20 cellular contexts compared by ENCODE assay signal in the genomic region with DNA sequence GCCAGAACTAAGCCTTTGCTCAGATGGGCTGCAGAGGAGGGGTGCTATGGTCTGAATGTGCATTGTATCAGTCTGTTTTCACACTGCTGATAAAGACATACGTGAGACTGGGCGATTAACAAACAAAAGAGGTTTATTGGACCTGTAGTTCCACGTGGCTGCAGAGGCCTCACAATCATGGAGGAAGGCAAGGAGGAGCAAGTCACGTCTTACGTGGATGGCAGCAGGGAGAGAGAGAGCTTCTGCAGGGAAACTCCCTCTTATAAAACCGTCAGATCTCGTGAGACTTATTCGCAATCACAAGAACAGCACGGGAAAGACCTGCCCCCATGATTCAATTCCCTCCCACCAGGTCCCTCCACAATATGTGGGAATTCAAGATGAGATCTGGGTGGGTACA. TPM values are rescaled to one million over a fixed set of nuclear protein-coding genes. Genes with fewer than 3 reads are reported as not detected.
A peak's percentile ranks its signal among the peaks of the same experiment; 100 is the strongest.
DNase-seq lines count a peak whose midpoint lies in the region; ATAC-seq lines count a peak whose summit lies in the region.
"Had no signal": no experiment of that assay in that cellular context is flagged by ENCODE, and none has a peak within 500 bp of the region (broad histone marks: within the 10 kb centered on the region; RNA-seq: fewer than 3 reads in every experiment).

No MANE protein-coding gene starts in this region.

- H3K27ac ChIP-seq in BLaER1 (peak overlapping the region; percentile 70), mesenchymal stem cell (ENCODE audit: low read length, poor library complexity, severe bottlenecking) (no peak overlapping the region)
- H3K27ac ChIP-seq: 22Rv1 had no signal

- H3K36me3 Mint-ChIP-seq in T-helper 2 cell treated with Interferon-gamma antibody and Interleukin-4, amounts not matched to agents 5 μg/mL and 100 μg/mL, for 36 hours (ENCODE audit: low read depth), result peaks cover 13% of the 10 kb centered on the region
- peaks cover 10% of the 10 kb centered on the region for H3K36me3 Mint-ChIP-seq in activated naive CD8-positive, alpha-beta T cell treated with anti-CD3 and anti-CD28 coated beads, Interleukin-2, amount 10 ng/mL, durations not matched to agents 7 days and 5 days
- peaks cover 0 to 4% (median 0%) of the 10 kb centered on the region in 3 donors for H3K36me3 Mint-ChIP-seq in immature natural killer cell

- no peak overlapping the region for H3K4me3 ChIP-seq in BLaER1
- H3K4me3 ChIP-seq in mesenchymal stem cell (ENCODE audit: insufficient read depth in 1 of 2, low read depth in 1 of 2, low read length in 2 of 2), result no peak overlapping the region

- H2BK120ac ChIP-seq in mesenchymal stem cell (ENCODE audit: low read depth, low read length), result no peak overlapping the region

- no peak overlapping the region for H3K4ac ChIP-seq in mesenchymal stem cell (ENCODE audit: low read depth in 1 of 2, low read length in 2 of 2)

- no peak overlapping the region for H2BK15ac ChIP-seq in mesenchymal stem cell (ENCODE audit: low read depth, poor library complexity, severe bottlenecking)

- H2AK5ac ChIP-seq in mesenchymal stem cell (ENCODE audit: low read length, severe bottlenecking), result no peak overlapping the region

- no peak for ATAC-seq in activated naive CD8-positive, alpha-beta T cell treated with anti-CD3 and anti-CD28 coated beads, Interleukin-2, amount 10 ng/mL, durations not matched to agents 7 days and 5 days (ENCODE audit: low read depth)
- ATAC-seq: HepG2 had no signal

- peaks cover 6% of the 10 kb centered on the region; the same call in 1 of the 2 replicates for H3K36me3 ChIP-seq in BLaER1
- peaks cover 0 to 7% of the 10 kb centered on the region in 2 experiments for H3K36me3 ChIP-seq in mesenchymal stem cell (ENCODE audit: control insufficient read depth in 1 of 2, insufficient read depth in 2 of 2, low read depth in 1 of 2, low read length in 2 of 2)

- H4K20me1 ChIP-seq in BLaER1, result peaks cover 9% of the 10 kb centered on the region

- H3K9me3 Mint-ChIP-seq in T-helper 2 cell treated with Interferon-gamma antibody and Interleukin-4, amounts not matched to agents 5 μg/mL and 100 μg/mL, for 36 hours, result peaks cover 1% of the 10 kb centered on the region
- H3K9me3 Mint-ChIP-seq in activated naive CD8-positive, alpha-beta T cell treated with anti-CD3 and anti-CD28 coated beads, Interleukin-2, amount 10 ng/mL, durations not matched to agents 7 days and 5 days, result no peaks in the 10 kb centered on the region
- no peaks in the 10 kb centered on the region for H3K9me3 Mint-ChIP-seq in immature natural killer cell

- peak overlapping the region; percentile 77 for H3K27ac Mint-ChIP-seq in T-helper 2 cell treated with Interferon-gamma antibody and Interleukin-4, amounts not matched to agents 5 μg/mL and 100 μg/mL, for 36 hours
- H3K27ac Mint-ChIP-seq in activated naive CD8-positive, alpha-beta T cell treated with anti-CD3 and anti-CD28 coated beads, Interleukin-2, amount 10 ng/mL, durations not matched to agents 7 days and 5 days, result peak overlapping the region; percentile 94
- H3K27ac Mint-ChIP-seq in immature natural killer cell, result peak overlapping the region in 5 of 6 donors; percentile 20 to 91 (median 76)

- WGBS in mesenchymal stem cell, result 86% methylated on average over 5 of the region's 9 CpGs

- H3K4me2 ChIP-seq in BLaER1 (peak overlapping the region; percentile 61; the same call in 1 of the 2 replicates), mesenchymal stem cell (ENCODE audit: low read length, poor library complexity, severe bottlenecking) (no peak overlapping the region)

- H4K8ac ChIP-seq in mesenchymal stem cell (ENCODE audit: low read length), result no peak overlapping the region

- H3K27me3 ChIP-seq in BLaER1 (no peaks in the 10 kb centered on the region), mesenchymal stem cell (ENCODE audit: control insufficient read depth in 1 of 2, insufficient read depth in 1 of 2, low read length in 2 of 2) (no peaks in the 10 kb centered on the region)

- no peak overlapping the region for H4K91ac ChIP-seq in mesenchymal stem cell (ENCODE audit: low read length)

- no peak overlapping the region for H2AFZ ChIP-seq in mesenchymal stem cell (ENCODE audit: low read depth, low read length)

- DNase-seq in T-helper 2 cell treated with Interferon-gamma antibody and Interleukin-4, amounts not matched to agents 5 μg/mL and 100 μg/mL, for 36 hours (ENCODE audit: low spot score), result no peak
- DNase-seq in T-helper 2 cell, result no peak
- DNase-seq in activated naive CD8-positive, alpha-beta T cell treated with anti-CD3 and anti-CD28 coated beads, Interleukin-2, amount 10 ng/mL, durations not matched to agents 7 days and 5 days, result no peak
- DNase-seq in immature natural killer cell, result no peak
- no peak for DNase-seq in DMS79 treated with DMSO at 0.1 percent for 48 hours (lab: John Stamatoyannopoulos, UW)
- no peak for DNase-seq in UCSD-AML1 (lab: John Stamatoyannopoulos, UW; ENCODE audit: unreplicated experiment)
- no peak for DNase-seq in mesenchymal stem cell
- DNase-seq: AML-193; CD4-positive, alpha-beta memory T cell; DMS153; GF-D8; NCI-H1417; NCI-H1930; NCI-H345; NCI-H524 treated with DMSO at 0.1 percent for 48 hours; RPMI8226; SHP77 treated with DMSO at 0.1 percent for 48 hours had no signal

- no peak overlapping the region for H3K9ac ChIP-seq in BLaER1
- no peak overlapping the region for H3K9ac ChIP-seq in mesenchymal stem cell (ENCODE audit: low read length)

- H3K9me3 ChIP-seq in BLaER1 (no peaks in the 10 kb centered on the region), mesenchymal stem cell (ENCODE audit: control insufficient read depth, low read length) (no peaks in the 10 kb centered on the region)

- no peak overlapping the region for H3K18ac ChIP-seq in mesenchymal stem cell (ENCODE audit: low read depth in 1 of 2, low read length in 2 of 2)

- H2BK12ac ChIP-seq in mesenchymal stem cell (ENCODE audit: low read length in 2 of 2), result no peak overlapping the region

- H3K23ac ChIP-seq in mesenchymal stem cell (ENCODE audit: low read length in 2 of 2), result no peak overlapping the region

- H2BK5ac ChIP-seq in mesenchymal stem cell (ENCODE audit: low read depth, low read length, poor library complexity, severe bottlenecking), result no peak overlapping the region

- POLR2A ChIA-PET in activated naive CD8-positive, alpha-beta T cell treated with anti-CD3 and anti-CD28 coated beads, Interleukin-2, amount 10 ng/mL, durations not matched to agents 7 days and 5 days (lab: Charles Lee), result interaction anchor here (0.7 to 1.3 kb wide), 2 partner anchors 10 to 223 kb away, joined by 3 to 15 read pairs; a partner anchor contains a TSS

- H3K4me1 ChIP-seq in BLaER1 (peaks cover 33% of the 10 kb centered on the region), mesenchymal stem cell (ENCODE audit: control insufficient read depth, insufficient read depth, low read depth, low read length) (peaks cover 14% of the 10 kb centered on the region)

- no peaks in the 10 kb centered on the region for H3K27me3 Mint-ChIP-seq in T-helper 2 cell treated with Interferon-gamma antibody and Interleukin-4, amounts not matched to agents 5 μg/mL and 100 μg/mL, for 36 hours (ENCODE audit: low read depth)
- peaks cover 2% of the 10 kb centered on the region for H3K27me3 Mint-ChIP-seq in activated naive CD8-positive, alpha-beta T cell treated with anti-CD3 and anti-CD28 coated beads, Interleukin-2, amount 10 ng/mL, durations not matched to agents 7 days and 5 days
- peaks cover 5 to 16% (median 8%) of the 10 kb centered on the region in 3 donors for H3K27me3 Mint-ChIP-seq in immature natural killer cell (ENCODE audit: low read depth in 3 of 3)
- H3K27me3 Mint-ChIP-seq: CD4-positive, alpha-beta memory T cell had no signal

- H3K4me1 Mint-ChIP-seq in T-helper 2 cell treated with Interferon-gamma antibody and Interleukin-4, amounts not matched to agents 5 μg/mL and 100 μg/mL, for 36 hours (ENCODE audit: low read depth), result peaks cover 17% of the 10 kb centered on the region
- H3K4me1 Mint-ChIP-seq in activated naive CD8-positive, alpha-beta T cell treated with anti-CD3 and anti-CD28 coated beads, Interleukin-2, amount 10 ng/mL, durations not matched to agents 7 days and 5 days, result peaks cover 25% of the 10 kb centered on the region
- H3K4me1 Mint-ChIP-seq in immature natural killer cell, result peaks cover 26 to 33% of the 10 kb centered on the region in 2 donors

- H3K14ac ChIP-seq in mesenchymal stem cell (ENCODE audit: low read length in 2 of 2), result no peak overlapping the region

- peaks cover 16% of the 10 kb centered on the region for H3K79me1 ChIP-seq in mesenchymal stem cell (replicated peaks; ENCODE audit: low read length, poor library complexity, severe bottlenecking)

- H3K4me3 Mint-ChIP-seq in T-helper 2 cell treated with Interferon-gamma antibody and Interleukin-4, amounts not matched to agents 5 μg/mL and 100 μg/mL, for 36 hours, result no peak overlapping the region
- H3K4me3 Mint-ChIP-seq in activated naive CD8-positive, alpha-beta T cell treated with anti-CD3 and anti-CD28 coated beads, Interleukin-2, amount 10 ng/mL, durations not matched to agents 7 days and 5 days, result no peak overlapping the region
- H3K4me3 Mint-ChIP-seq in immature natural killer cell, result peak overlapping the region in 1 of 5 donors; percentile 57

RNA-seq across cellular contexts. Expression of a gene that starts 3.8 kb away (rescaled TPM):
- total RNA-seq in activated naive CD8-positive, alpha-beta T cell treated with anti-CD3 and anti-CD28 coated beads, Interleukin-2, amount 10 ng/mL, durations not matched to agents 7 days and 5 days, result 10 to 100 TPM; 49.5 to 50.4 TPM
- 10 to 100 TPM in 1 of 3 donors, 1 to 10 TPM in 2; 2.9 to 11.0 (median 8.0) TPM for polyA plus RNA-seq in immature natural killer cell
- 11.5 TPM for polyA plus RNA-seq in mesenchymal stem cell (2013, experiment 1 of 2)
- 11.0 TPM for polyA plus RNA-seq in mesenchymal stem cell (2013, experiment 2 of 2)

RNA-seq across cellular contexts. Expression of a gene that starts 10.0 kb away (rescaled TPM):
- total RNA-seq in activated naive CD8-positive, alpha-beta T cell treated with anti-CD3 and anti-CD28 coated beads, Interleukin-2, amount 10 ng/mL, durations not matched to agents 7 days and 5 days, result 10 to 100 TPM; 51.6 to 54.7 TPM
- polyA plus RNA-seq in immature natural killer cell, result 1 to 10 TPM; 2.0 to 3.3 (median 2.7) TPM
- 39.0 TPM for polyA plus RNA-seq in mesenchymal stem cell (2013, experiment 1 of 2)
- polyA plus RNA-seq in mesenchymal stem cell (2013, experiment 2 of 2), result 35.9 TPM

RNA-seq across cellular contexts. Expression of a gene that starts 56.2 kb away (rescaled TPM):
- total RNA-seq in activated naive CD8-positive, alpha-beta T cell treated with anti-CD3 and anti-CD28 coated beads, Interleukin-2, amount 10 ng/mL, durations not matched to agents 7 days and 5 days, result 10 to 100 TPM; 49.6 to 51.3 TPM
- polyA plus RNA-seq in immature natural killer cell, result 10 to 100 TPM in 2 of 3 donors, 1 to 10 TPM in 1; 3.7 to 13.3 (median 13.1) TPM
- polyA plus RNA-seq in mesenchymal stem cell (2013, experiment 1 of 2), result 21.9 TPM
- polyA plus RNA-seq in mesenchymal stem cell (2013, experiment 2 of 2), result 23.4 TPM
- total RNA-seq: HepG2 had no signal
- polyA plus RNA-seq: HepG2 had no signal
